ENCODE assay signal across 8 cellular contexts in the genomic region with DNA sequence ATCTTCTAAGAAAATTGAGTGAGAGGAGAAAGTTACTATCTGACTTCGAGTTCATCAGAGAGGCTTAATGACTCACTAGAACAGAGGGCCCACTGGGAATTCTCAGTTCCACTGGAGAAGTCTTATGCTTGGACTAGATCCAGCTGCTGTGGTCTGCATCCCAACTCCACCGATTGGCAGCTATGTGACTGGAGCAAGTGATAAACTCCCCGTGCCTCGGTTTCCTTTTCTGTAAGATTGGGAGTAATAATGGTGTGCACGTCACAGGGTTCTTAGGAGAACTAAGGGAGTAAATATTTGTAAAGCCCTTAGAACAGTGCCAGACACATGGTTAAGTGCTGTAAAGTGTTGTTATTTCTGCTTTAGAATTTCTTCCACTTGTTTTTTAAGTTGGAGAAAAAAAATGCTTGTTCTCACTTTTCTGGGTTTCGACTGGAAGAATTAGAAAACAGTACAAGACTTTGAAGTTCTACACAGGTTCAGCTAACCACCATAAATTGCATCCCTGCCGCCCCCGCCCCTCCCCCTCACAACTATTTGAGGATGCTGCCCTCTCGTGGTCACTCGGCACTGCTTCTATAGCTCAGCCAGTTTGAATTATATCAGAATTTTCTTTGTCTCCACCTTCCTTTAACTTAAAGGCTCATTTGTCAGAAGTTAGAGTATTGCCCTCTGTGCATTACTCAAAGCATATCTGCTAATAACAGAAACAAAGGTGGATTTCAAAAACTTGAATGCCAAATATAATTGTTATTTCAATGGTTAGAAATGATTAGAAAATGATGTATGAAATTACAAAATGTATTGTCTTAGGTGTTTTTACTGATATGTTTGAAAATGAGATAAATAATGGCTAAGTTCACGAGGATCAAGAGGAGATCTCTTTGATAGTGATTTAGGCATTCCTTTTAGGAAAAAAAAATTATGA.
A peak's percentile ranks its signal among the peaks of the same experiment; 100 is the strongest.
DNase-seq lines count a peak whose midpoint lies in the region; ATAC-seq and TF ChIP-seq lines count a peak whose summit lies in the region.

No MANE protein-coding gene starts in this region.

- peaks cover 4 to 25% (median 22%) of the 10 kb centered on the region in 5 donors for H3K4me1 ChIP-seq in subcutaneous abdominal adipose tissue (ENCODE audit: control insufficient read depth in 5 of 5, insufficient read depth in 5 of 5, low read length in 5 of 5)

- no peak overlapping the region for H3K4me3 ChIP-seq in GM06990 (replicated peaks; ENCODE audit: low read depth, low read length)
- peak overlapping the region in 4 of 5 donors; percentile 8 to 48 (median 46) for H3K4me3 ChIP-seq in subcutaneous abdominal adipose tissue (ENCODE audit: low read depth in 1 of 5, low read length in 5 of 5)

- no peak for ATAC-seq in GM19324 (IDR thresholded peaks at IDR 0.05; ENCODE audit: low FRiP score, unreplicated experiment)

- peak; percentile 77 for TF ChIP-seq CTCF in GM06990 (IDR thresholded peaks at IDR 0.05; ENCODE audit: insufficient read depth, low read length, poor library complexity, severe bottlenecking)

- DNase-seq in GM06990 (ENCODE audit: extremely low read depth, insufficient read length) = peak; percentile 59
- peak; percentile 84 to 88 for DNase-seq in Kasumi-1 (lab: John Stamatoyannopoulos, UW)
- peak; percentile 65 for DNase-seq in RPMI8226
- DNase-seq in activated T-helper 1 cell treated with anti-CD3 and anti-CD28 coated beads, Interleukin-2, amount 50 U/mL, for 16 hours (ENCODE audit: low read depth in 1 of 2, low spot score in 1 of 2) = peak; percentile 49 to 51
- DNase-seq in fibroblast of the conjunctiva (ENCODE audit: low read depth) = peak; percentile 84
- peak in 46 of 56 donors; percentile 2 to 78 (median 33) for DNase-seq in nucleus accumbens (lab: John Stamatoyannopoulos, UW)

- H3K27me3 ChIP-seq in GM06990 (replicated peaks; ENCODE audit: control insufficient read depth, insufficient read depth, low read length) (no peaks in the 10 kb centered on the region), subcutaneous abdominal adipose tissue (ENCODE audit: control insufficient read depth in 5 of 5, insufficient read depth in 4 of 5, low read length in 5 of 5) (no peaks in the 10 kb centered on the region)

- no peaks in the 10 kb centered on the region for H3K9me3 ChIP-seq in subcutaneous abdominal adipose tissue (ENCODE audit: control insufficient read depth in 5 of 5, low read length in 5 of 5)

- H3K36me3 ChIP-seq in GM06990 (ENCODE audit: control insufficient read depth, insufficient read depth, low read length) (no peaks in the 10 kb centered on the region), subcutaneous abdominal adipose tissue (ENCODE audit: control insufficient read depth in 5 of 5, insufficient read depth in 5 of 5, low read length in 5 of 5) (no peaks in the 10 kb centered on the region)

- H3K9ac ChIP-seq in subcutaneous abdominal adipose tissue (ENCODE audit: low read length in 5 of 5) = no peak overlapping the region

- H3K27ac ChIP-seq in subcutaneous abdominal adipose tissue (ENCODE audit: low read depth, low read length) = no peak overlapping the region

Comparison
In these comparisons a context has a peak if more than half of its experiments do, and no peak if none do; other contexts are left out.
1. DNase-seq: peak in every context shown above with its lines; median percentile 86 in Kasumi-1; 84 in fibroblast of the conjunctiva; 65 in RPMI8226; 59 in GM06990; 50 in activated T-helper 1 cell treated with anti-CD3 and anti-CD28 coated beads, Interleukin-2, amount 50 U/mL, for 16 hours; 33 in nucleus accumbens.